In genomic region chr15:90460142-90460824, GRCh38 we compare ENCODE assay signal across 20 cellular contexts.
DNase-seq lines count a peak whose midpoint lies in the region; TF ChIP-seq lines count a peak whose summit lies in the region.
"Had no signal": no experiment of that assay in that cellular context is flagged by ENCODE, and none has a peak within 500 bp of the region (broad histone marks: within the 10 kb centered on the region; RNA-seq: fewer than 3 reads in every experiment).

No MANE protein-coding gene starts in this region.

- TF ChIP-seq CTCF in MCF 10A (IDR thresholded peaks at IDR 0.05; ENCODE audit: unreplicated experiment) = no peak
- no peak for TF ChIP-seq CTCF in breast epithelium (IDR thresholded peaks at IDR 0.05)
- TF ChIP-seq CTCF in colonic mucosa (IDR thresholded peaks at IDR 0.05) = no peak

- peaks cover 81% of the 10 kb centered on the region for H3K36me3 Mint-ChIP-seq in MCF 10A (ENCODE audit: insufficient read depth, unreplicated experiment)

- H3K27ac Mint-ChIP-seq in MCF 10A (ENCODE audit: low read depth, unreplicated experiment) = peak overlapping the region; percentile 57

- DNase-seq in MCF 10A (ENCODE audit: unreplicated experiment) (no peak), breast epithelium (ENCODE audit: low spot score in 2 of 2) (no peak), caudate nucleus (lab: John Stamatoyannopoulos, UW) (no peak), left kidney (ENCODE audit: low read depth, low spot score) (peak; percentile 20), colonic mucosa (no peak), HCEC 1CT (no peak)
- no peak for DNase-seq in stimulated activated naive CD4-positive, alpha-beta T cell (lab: John Stamatoyannopoulos, UW)
- DNase-seq: activated effector memory CD4-positive, alpha-beta T cell treated with Interleukin-2 at 50 U/mL for 16 hours; amygdala; BE2C; Calu3; foreskin keratinocyte; NCI-H187 treated with DMSO at 0.1 percent for 48 hours; NCI-H446; NK-92 treated with Interleukin-12 subunit alpha and Interleukin-12 subunit beta, amount 100 ng/mL, for 24 hours; RPMI8226; stimulated activated CD4-positive, alpha-beta T cell treated with anti-CD3 and anti-CD28 coated beads, Interleukin-15, amount 100 ng/mL, for 24 hours; SW 1271 had no signal

- POLR2A ChIA-PET in MCF 10A (lab: Yijun Ruan, JAX) = interaction anchor here (0.6 to 1.8 kb wide), 5 partner anchors 12 to 72 kb away, joined by 3 read pairs; partner anchors contain the start of gene IQGAP1

- H3K9me3 Mint-ChIP-seq in MCF 10A (ENCODE audit: unreplicated experiment) = no peaks in the 10 kb centered on the region

- no peaks in the 10 kb centered on the region for H3K27me3 Mint-ChIP-seq in MCF 10A (ENCODE audit: insufficient read depth, unreplicated experiment)

- H3K4me1 ChIP-seq in breast epithelium = no peaks in the 10 kb centered on the region
- no peaks in the 10 kb centered on the region for H3K4me1 ChIP-seq in colonic mucosa
- H3K4me1 ChIP-seq: foreskin keratinocyte had no signal

- CTCF ChIA-PET in MCF 10A (lab: Yijun Ruan, JAX) = interaction anchor here (0.6 to 1.9 kb wide), 5 partner anchors 22 to 352 kb away, joined by 3 to 18 read pairs (median 3); no protein-coding TSS in a partner anchor

- no TSS peak for BruUV-seq in MCF 10A (replicated peaks; lab: Mats Ljungman, UMichigan)

- H3K36me3 ChIP-seq in breast epithelium = no peaks in the 10 kb centered on the region
- H3K36me3 ChIP-seq in colonic mucosa = no peaks in the 10 kb centered on the region

- no peaks in the 10 kb centered on the region for H3K9me3 ChIP-seq in breast epithelium
- H3K9me3 ChIP-seq in colonic mucosa = no peaks in the 10 kb centered on the region
- H3K9me3 ChIP-seq: BE2C had no signal

- intact Hi-C loops in MCF 10A (cut with micrococcal nuclease) = no loop called here
- intact Hi-C loops in breast epithelium (cut with DNase I; ENCODE audit: low total_unique reads) = no loop called here
- intact Hi-C loops in colonic mucosa (cut with DNase I) = no loop called here

- H3K27me3 ChIP-seq in breast epithelium (no peaks in the 10 kb centered on the region), colonic mucosa (no peaks in the 10 kb centered on the region)
- H3K27me3 ChIP-seq: BE2C, foreskin keratinocyte had no signal

- no peak overlapping the region for H3K9ac ChIP-seq in colonic mucosa (ENCODE audit: low read depth in 2 of 2, low read length in 2 of 2)
- H3K9ac ChIP-seq: KMS-11 had no signal

- H3K4me3 ChIP-seq in breast epithelium = no peak overlapping the region
- H3K4me3 ChIP-seq in colonic mucosa = no peak overlapping the region

- H3K4me1 Mint-ChIP-seq in MCF 10A (ENCODE audit: insufficient read depth, unreplicated experiment) = peaks cover 15% of the 10 kb centered on the region

- H3K4me3 Mint-ChIP-seq in MCF 10A (ENCODE audit: unreplicated experiment) = no peak overlapping the region

- H3K27ac ChIP-seq in breast epithelium = peak overlapping the region in 1 of 2 donors; percentile 5
- H3K27ac ChIP-seq in caudate nucleus (ENCODE audit: low read depth, low read length) = peak overlapping the region; percentile 37
- peak overlapping the region; percentile 100 for H3K27ac ChIP-seq in temporal lobe (ENCODE audit: low read depth, low read length)
- H3K27ac ChIP-seq in colonic mucosa = no peak overlapping the region
- H3K27ac ChIP-seq: foreskin keratinocyte, KMS-11 had no signal

- TF ChIP-seq POLR2A in breast epithelium (IDR thresholded peaks at IDR 0.05) = no peak
